In the genomic region with DNA sequence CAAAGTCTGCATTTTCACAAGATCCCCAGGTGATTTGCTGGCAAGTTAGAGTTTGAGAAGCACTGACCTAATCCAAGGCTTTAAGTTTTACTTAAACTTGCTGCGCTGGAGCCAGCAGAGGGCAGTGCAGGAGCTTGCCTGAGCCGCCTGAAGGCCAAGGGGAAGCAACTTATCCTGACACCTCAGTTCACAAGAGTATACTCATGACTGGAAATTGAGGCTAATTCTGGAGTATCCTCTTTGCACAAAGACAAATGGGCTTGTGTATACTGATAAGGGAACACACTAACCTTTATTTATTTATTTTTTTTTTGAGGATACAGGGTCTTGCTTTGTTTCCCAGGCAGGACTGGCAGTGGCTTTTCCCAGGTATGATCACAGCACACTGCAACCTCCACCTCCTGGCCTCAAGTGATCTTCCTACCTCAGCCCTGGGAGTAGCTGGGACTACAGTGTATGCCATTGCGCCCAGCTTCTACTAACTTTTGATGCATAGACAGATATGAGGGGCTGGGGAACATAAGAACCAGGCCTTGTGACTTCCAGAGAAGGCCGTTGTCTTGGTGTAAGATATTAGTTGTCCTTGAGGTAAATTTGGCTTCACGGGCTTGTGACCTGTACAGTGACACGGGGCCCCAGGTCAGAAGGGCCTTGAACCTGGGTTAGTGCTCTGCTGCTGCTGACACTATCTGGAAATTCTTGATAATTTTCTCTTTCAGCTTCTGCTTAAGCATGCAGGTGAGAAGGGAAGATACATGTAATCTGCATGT, we compare ENCODE assay signal across 8 cellular contexts. TPM values are rescaled to one million over a fixed set of nuclear protein-coding genes. Genes with fewer than 3 reads are reported as not detected.
DNase-seq lines count a peak whose midpoint lies in the region; ATAC-seq and TF ChIP-seq lines count a peak whose summit lies in the region.

No MANE protein-coding gene starts in this region.

- peak; percentile 88 for TF ChIP-seq CTCF in foreskin keratinocyte (conservative IDR thresholded peaks at IDR 0.05)
- peak; percentile 34 to 43 (median 35) for TF ChIP-seq CTCF in ovary (IDR thresholded peaks at IDR 0.05)
- TF ChIP-seq CTCF in transverse colon (IDR thresholded peaks at IDR 0.05): peak; percentile 58 to 67 (median 62)

- intact Hi-C loops in ovary (cut with DNase I) (loop anchor here in 3 of 4 donors (5.0 to 10.0 kb wide), 2 partner anchors 421 to 429 kb away; partner anchors contain the start of gene KLHDC9 (in 2 of the 3)), transverse colon (cut with DNase I; ENCODE audit: low total_unique reads) (no loop called here)

- peak; percentile 49 for ATAC-seq in GM19035 (IDR thresholded peaks at IDR 0.05; ENCODE audit: unreplicated experiment)
- peak; percentile 85 for ATAC-seq in foreskin keratinocyte

- TF ChIP-seq EP300 in ovary (IDR thresholded peaks at IDR 0.05): no peak
- no peak for TF ChIP-seq EP300 in transverse colon (IDR thresholded peaks at IDR 0.05; ENCODE audit: low read depth)

- DNase-seq in HS-27A (ENCODE audit: low read depth) (peak; percentile 15), RPMI8226 (peak; percentile 89), foreskin keratinocyte (peak; percentile 27 to 65), ovary (peak; percentile 63 to 78 (median 67)), transverse colon (peak; percentile 81)
- peak; percentile 64 for DNase-seq in activated effector memory CD4-positive, alpha-beta T cell treated with Interleukin-2 at 50 U/mL for 16 hours

- H3K27me3 ChIP-seq in BLaER1: no peaks in the 10 kb centered on the region
- no peaks in the 10 kb centered on the region for H3K27me3 ChIP-seq in foreskin keratinocyte
- no peaks in the 10 kb centered on the region for H3K27me3 ChIP-seq in ovary
- H3K27me3 ChIP-seq in transverse colon: no peaks in the 10 kb centered on the region

- H3K9me3 ChIP-seq in BLaER1 (peaks cover 1% of the 10 kb centered on the region; the same call in 1 of the 2 replicates), ovary (no peaks in the 10 kb centered on the region), transverse colon (no peaks in the 10 kb centered on the region)

- TF ChIP-seq POLR2A in ovary (IDR thresholded peaks at IDR 0.05): no peak
- no peak for TF ChIP-seq POLR2A in transverse colon (IDR thresholded peaks at IDR 0.05)

- 34 to 46% (median 36%) methylated on average over 6 of the region's 6 CpGs for WGBS in ovary, 3 donors
- WGBS in transverse colon (ENCODE audit: low coverage in 1 of 2), 2 donors: 49% methylated on average over 6 of the region's 6 CpGs; no CpG with 5 or more reads in 1 of the 2 donors

- H3K27ac ChIP-seq in BLaER1 (peak overlapping the region; percentile 89), foreskin keratinocyte (no peak overlapping the region), ovary (no peak overlapping the region), transverse colon (peak overlapping the region in 3 of 4 donors; percentile 10 to 46 (median 33))

- H3K4me1 ChIP-seq in BLaER1 (peaks cover 68% of the 10 kb centered on the region), foreskin keratinocyte (no peaks in the 10 kb centered on the region), ovary (ENCODE audit: insufficient read depth) (no peaks in the 10 kb centered on the region), transverse colon (peaks cover 0 to 18% (median 0%) of the 10 kb centered on the region in 4 donors)

- H4K20me1 ChIP-seq in BLaER1: no peaks in the 10 kb centered on the region

- in situ Hi-C loops in transverse colon (cut with MboI; ENCODE audit: low pct_ligation_motif_present in 1 of 4, low pct_unique_long_range_greater_than_20kb in 1 of 4, low sequenced_read_pairs in 3 of 4): no loop called here

- H3K4me3 ChIP-seq in BLaER1: no peak overlapping the region
- H3K4me3 ChIP-seq in ovary: no peak overlapping the region
- no peak overlapping the region for H3K4me3 ChIP-seq in transverse colon

- H3K4me2 ChIP-seq in BLaER1: peak overlapping the region; percentile 87

- H3K9ac ChIP-seq in BLaER1: peak overlapping the region; percentile 49

- peaks cover 43% of the 10 kb centered on the region for H3K36me3 ChIP-seq in BLaER1
- no peaks in the 10 kb centered on the region for H3K36me3 ChIP-seq in ovary
- no peaks in the 10 kb centered on the region for H3K36me3 ChIP-seq in transverse colon

RNA-seq across cellular contexts. Expression of gene SLAMF1, which starts 29.0 kb away (rescaled TPM):
- total RNA-seq in foreskin keratinocyte: not detected in 2 replicates
- not detected in 2 replicates for polyA plus RNA-seq in foreskin keratinocyte
- total RNA-seq in ovary: under 1 TPM in 4 of 7 donors, not detected in 3; 0.15 to 0.57 (median 0.27) TPM
- polyA plus RNA-seq in ovary: under 1 TPM; 0.18 to 0.68 TPM
- total RNA-seq in transverse colon: 1 to 10 TPM in 3 of 4 donors, not detected in 1; 1.1 to 3.3 (median 3.2) TPM

RNA-seq across cellular contexts. Expression of gene CD48, which starts 35.8 kb away (rescaled TPM):
- not detected in 2 replicates for total RNA-seq in foreskin keratinocyte
- not detected in 2 replicates for polyA plus RNA-seq in foreskin keratinocyte
- total RNA-seq in ovary: 1 to 10 TPM in 6 of 7 donors, under 1 TPM in 1; 0.61 to 4.4 (median 1.9) TPM
- 10 to 100 TPM in 1 of 2 donors, 1 to 10 TPM in 1; 2.5 to 17.6 TPM for polyA plus RNA-seq in ovary
- 10 to 100 TPM in 2 of 4 donors, 1 to 10 TPM in 1, not detected in 1; 7.5 to 31.3 (median 17.6) TPM for total RNA-seq in transverse colon

Comparison
In these comparisons a context has a peak if more than half of its experiments do, and no peak if none do; other contexts are left out.
1. H3K27ac ChIP-seq: peak in BLaER1 (single experiment) and transverse colon (3 of 4); none in foreskin keratinocyte (single experiment) and ovary (0 of 2).
2. DNase-seq: peak in every context shown above with its lines; median percentile 89 in RPMI8226; 81 in transverse colon; 67 in ovary; 64 in activated effector memory CD4-positive, alpha-beta T cell treated with Interleukin-2 at 50 U/mL for 16 hours; 46 in foreskin keratinocyte; 15 in HS-27A.
3. CTCF ChIP-seq: peak in every context shown above with its lines; median percentile 88 in foreskin keratinocyte; 62 in transverse colon; 35 in ovary.